1 cellular context compared by ENCODE assay signal in genomic region chr20:17968366-17969275, GRCh38.
TF ChIP-seq lines count a peak whose summit lies in the region.

A gene with protein sequence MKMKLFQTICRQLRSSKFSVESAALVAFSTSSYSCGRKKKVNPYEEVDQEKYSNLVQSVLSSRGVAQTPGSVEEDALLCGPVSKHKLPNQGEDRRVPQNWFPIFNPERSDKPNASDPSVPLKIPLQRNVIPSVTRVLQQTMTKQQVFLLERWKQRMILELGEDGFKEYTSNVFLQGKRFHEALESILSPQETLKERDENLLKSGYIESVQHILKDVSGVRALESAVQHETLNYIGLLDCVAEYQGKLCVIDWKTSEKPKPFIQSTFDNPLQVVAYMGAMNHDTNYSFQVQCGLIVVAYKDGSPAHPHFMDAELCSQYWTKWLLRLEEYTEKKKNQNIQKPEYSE (plus strand): TSS chr20:17969018. CDS start chr20:17969860, 842 bp downstream.
Gene SNX5 (minus strand): TSS chr20:17968794. CDS start chr20:17968425, 369 bp downstream.

TF ChIP-seq in HEK293, 187 proteins besides CTCF, POLR2A, EP300 and RAD21 (continued from another document and continues in another):
- TF ChIP-seq ZNF10 (tag by site-specific recombination; IDR thresholded peaks at IDR 0.05) (no peak), SCRT1 (tag by site-specific recombination; IDR thresholded peaks at IDR 0.05; ENCODE audit: borderline replicate concordance) (no peak), ZNF629 (tag by site-specific recombination; IDR thresholded peaks at IDR 0.05) (peak; percentile 81; the same call in 1 of the 2 replicates), ZNF747 (tag by site-specific recombination; IDR thresholded peaks at IDR 0.05) (no peak), TRIM28 (IDR thresholded peaks at IDR 0.05; ENCODE audit: borderline replicate concordance, low read length) (peak; percentile 91), EGR2 (tag by site-specific recombination; IDR thresholded peaks at IDR 0.05; ENCODE audit: low read depth) (0 out of 2 replicates have a peak, but pooled peaks have one; percentile 10), ZNF501 (tag by site-specific recombination; IDR thresholded peaks at IDR 0.05) (0 out of 2 replicates have a peak, but pooled peaks have one; percentile 10), KLF8 (tag by site-specific recombination; IDR thresholded peaks at IDR 0.05) (peak; percentile 80), ZNF239 (tag by site-specific recombination; IDR thresholded peaks at IDR 0.05) (no peak), GFI1B (tag by site-specific recombination; IDR thresholded peaks at IDR 0.05) (no peak), ZNF23 (tag by site-specific recombination; IDR thresholded peaks at IDR 0.05; ENCODE audit: borderline replicate concordance) (no peak), ZXDB (tag by site-specific recombination; IDR thresholded peaks at IDR 0.05) (peak; percentile 97), ZNF48 (tag by site-specific recombination; IDR thresholded peaks at IDR 0.05) (no peak), GLIS2 (tag by site-specific recombination; IDR thresholded peaks at IDR 0.05) (peak; percentile 75), ZFP69B (tag by site-specific recombination; IDR thresholded peaks at IDR 0.05) (peak; percentile 35; the same call in 1 of the 2 replicates), GLIS1 (tag by site-specific recombination; IDR thresholded peaks at IDR 0.05) (peak; percentile 56; the same call in 1 of the 2 replicates), ZNF76 (tag by site-specific recombination; IDR thresholded peaks at IDR 0.05; ENCODE audit: borderline replicate concordance, low read depth) (peak; percentile 97), ZSCAN4 (tag by site-specific recombination; IDR thresholded peaks at IDR 0.05) (no peak), ZBTB11 (tag by site-specific recombination; conservative IDR thresholded peaks at IDR 0.05; ENCODE audit: low read depth) (peak; percentile 77), ZEB2 (tag by site-specific recombination; IDR thresholded peaks at IDR 0.05) (peak; percentile 90), PBX3 (CRISPR knock-in tag; IDR thresholded peaks at IDR 0.05) (peak; percentile 40; the same call in 1 of the 2 replicates), ZNF24 (tag by site-specific recombination; IDR thresholded peaks at IDR 0.05) (peak; percentile 56; the same call in 1 of the 2 replicates), SCRT2 (tag by site-specific recombination; IDR thresholded peaks at IDR 0.05) (peak; percentile 47; the same call in 1 of the 2 replicates), ZBTB17 (tag by site-specific recombination; IDR thresholded peaks at IDR 0.05) (peak; percentile 76), PRDM1 (tag by site-specific recombination; IDR thresholded peaks at IDR 0.05) (peak; percentile 6; the same call in 1 of the 2 replicates), ZNF670 (tag by site-specific recombination; IDR thresholded peaks at IDR 0.05; ENCODE audit: low read depth) (no peak), ZNF112 (tag by site-specific recombination; IDR thresholded peaks at IDR 0.05) (no peak), ZNF391 (tag by site-specific recombination; IDR thresholded peaks at IDR 0.05; ENCODE audit: borderline replicate concordance, low read depth) (peak; percentile 39; the same call in 1 of the 2 replicates), ZBTB48 (tag by site-specific recombination; IDR thresholded peaks at IDR 0.05) (0 out of 2 replicates have a peak, but pooled peaks have one; percentile 22), ZNF302 (tag by site-specific recombination; IDR thresholded peaks at IDR 0.05; ENCODE audit: low read depth) (no peak), ZBTB8A (tag by site-specific recombination; IDR thresholded peaks at IDR 0.05) (peak; percentile 61), YY2 (tag by site-specific recombination; IDR thresholded peaks at IDR 0.05) (peak; percentile 92), SP2 (tag by site-specific recombination; IDR thresholded peaks at IDR 0.05) (peak; percentile 64), ZFHX2 (tag by site-specific recombination; conservative IDR thresholded peaks at IDR 0.05) (peak; percentile 56), FEZF1 (tag by site-specific recombination; IDR thresholded peaks at IDR 0.05) (no peak), ZNF548 (tag by site-specific recombination; IDR thresholded peaks at IDR 0.05) (no peak), ZNF394 (tag by site-specific recombination; IDR thresholded peaks at IDR 0.05; ENCODE audit: borderline replicate concordance) (peak; percentile 89)
- TF ChIP-seq, protein P1, sequence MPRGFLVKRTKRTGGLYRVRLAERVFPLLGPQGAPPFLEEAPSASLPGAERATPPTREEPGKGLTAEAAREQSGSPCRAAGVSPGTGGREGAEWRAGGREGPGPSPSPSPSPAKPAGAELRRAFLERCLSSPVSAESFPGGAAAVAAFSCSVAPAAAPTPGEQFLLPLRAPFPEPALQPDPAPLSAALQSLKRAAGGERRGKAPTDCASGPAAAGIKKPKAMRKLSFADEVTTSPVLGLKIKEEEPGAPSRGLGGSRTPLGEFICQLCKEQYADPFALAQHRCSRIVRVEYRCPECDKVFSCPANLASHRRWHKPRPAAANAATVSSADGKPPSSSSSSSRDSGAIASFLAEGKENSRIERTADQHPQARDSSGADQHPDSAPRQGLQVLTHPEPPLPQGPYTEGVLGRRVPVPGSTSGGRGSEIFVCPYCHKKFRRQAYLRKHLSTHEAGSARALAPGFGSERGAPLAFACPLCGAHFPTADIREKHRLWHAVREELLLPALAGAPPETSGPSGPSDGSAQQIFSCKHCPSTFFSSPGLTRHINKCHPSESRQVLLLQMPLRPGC (tag by site-specific recombination; IDR thresholded peaks at IDR 0.05) = peak; percentile 70
- TF ChIP-seq, protein P2, sequence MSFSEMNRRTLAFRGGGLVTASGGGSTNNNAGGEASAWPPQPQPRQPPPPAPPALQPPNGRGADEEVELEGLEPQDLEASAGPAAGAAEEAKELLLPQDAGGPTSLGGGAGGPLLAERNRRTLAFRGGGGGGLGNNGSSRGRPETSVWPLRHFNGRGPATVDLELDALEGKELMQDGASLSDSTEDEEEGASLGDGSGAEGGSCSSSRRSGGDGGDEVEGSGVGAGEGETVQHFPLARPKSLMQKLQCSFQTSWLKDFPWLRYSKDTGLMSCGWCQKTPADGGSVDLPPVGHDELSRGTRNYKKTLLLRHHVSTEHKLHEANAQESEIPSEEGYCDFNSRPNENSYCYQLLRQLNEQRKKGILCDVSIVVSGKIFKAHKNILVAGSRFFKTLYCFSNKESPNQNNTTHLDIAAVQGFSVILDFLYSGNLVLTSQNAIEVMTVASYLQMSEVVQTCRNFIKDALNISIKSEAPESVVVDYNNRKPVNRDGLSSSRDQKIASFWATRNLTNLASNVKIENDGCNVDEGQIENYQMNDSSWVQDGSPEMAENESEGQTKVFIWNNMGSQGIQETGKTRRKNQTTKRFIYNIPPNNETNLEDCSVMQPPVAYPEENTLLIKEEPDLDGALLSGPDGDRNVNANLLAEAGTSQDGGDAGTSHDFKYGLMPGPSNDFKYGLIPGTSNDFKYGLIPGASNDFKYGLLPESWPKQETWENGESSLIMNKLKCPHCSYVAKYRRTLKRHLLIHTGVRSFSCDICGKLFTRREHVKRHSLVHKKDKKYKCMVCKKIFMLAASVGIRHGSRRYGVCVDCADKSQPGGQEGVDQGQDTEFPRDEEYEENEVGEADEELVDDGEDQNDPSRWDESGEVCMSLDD (tag by site-specific recombination; IDR thresholded peaks at IDR 0.05) = no peak
- TF ChIP-seq, protein P3, sequence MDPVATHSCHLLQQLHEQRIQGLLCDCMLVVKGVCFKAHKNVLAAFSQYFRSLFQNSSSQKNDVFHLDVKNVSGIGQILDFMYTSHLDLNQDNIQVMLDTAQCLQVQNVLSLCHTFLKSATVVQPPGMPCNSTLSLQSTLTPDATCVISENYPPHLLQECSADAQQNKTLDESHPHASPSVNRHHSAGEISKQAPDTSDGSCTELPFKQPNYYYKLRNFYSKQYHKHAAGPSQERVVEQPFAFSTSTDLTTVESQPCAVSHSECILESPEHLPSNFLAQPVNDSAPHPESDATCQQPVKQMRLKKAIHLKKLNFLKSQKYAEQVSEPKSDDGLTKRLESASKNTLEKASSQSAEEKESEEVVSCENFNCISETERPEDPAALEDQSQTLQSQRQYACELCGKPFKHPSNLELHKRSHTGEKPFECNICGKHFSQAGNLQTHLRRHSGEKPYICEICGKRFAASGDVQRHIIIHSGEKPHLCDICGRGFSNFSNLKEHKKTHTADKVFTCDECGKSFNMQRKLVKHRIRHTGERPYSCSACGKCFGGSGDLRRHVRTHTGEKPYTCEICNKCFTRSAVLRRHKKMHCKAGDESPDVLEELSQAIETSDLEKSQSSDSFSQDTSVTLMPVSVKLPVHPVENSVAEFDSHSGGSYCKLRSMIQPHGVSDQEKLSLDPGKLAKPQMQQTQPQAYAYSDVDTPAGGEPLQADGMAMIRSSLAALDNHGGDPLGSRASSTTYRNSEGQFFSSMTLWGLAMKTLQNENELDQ (tag by site-specific recombination; IDR thresholded peaks at IDR 0.05; ENCODE audit: low read depth) = no peak
- TF ChIP-seq, protein P4, sequence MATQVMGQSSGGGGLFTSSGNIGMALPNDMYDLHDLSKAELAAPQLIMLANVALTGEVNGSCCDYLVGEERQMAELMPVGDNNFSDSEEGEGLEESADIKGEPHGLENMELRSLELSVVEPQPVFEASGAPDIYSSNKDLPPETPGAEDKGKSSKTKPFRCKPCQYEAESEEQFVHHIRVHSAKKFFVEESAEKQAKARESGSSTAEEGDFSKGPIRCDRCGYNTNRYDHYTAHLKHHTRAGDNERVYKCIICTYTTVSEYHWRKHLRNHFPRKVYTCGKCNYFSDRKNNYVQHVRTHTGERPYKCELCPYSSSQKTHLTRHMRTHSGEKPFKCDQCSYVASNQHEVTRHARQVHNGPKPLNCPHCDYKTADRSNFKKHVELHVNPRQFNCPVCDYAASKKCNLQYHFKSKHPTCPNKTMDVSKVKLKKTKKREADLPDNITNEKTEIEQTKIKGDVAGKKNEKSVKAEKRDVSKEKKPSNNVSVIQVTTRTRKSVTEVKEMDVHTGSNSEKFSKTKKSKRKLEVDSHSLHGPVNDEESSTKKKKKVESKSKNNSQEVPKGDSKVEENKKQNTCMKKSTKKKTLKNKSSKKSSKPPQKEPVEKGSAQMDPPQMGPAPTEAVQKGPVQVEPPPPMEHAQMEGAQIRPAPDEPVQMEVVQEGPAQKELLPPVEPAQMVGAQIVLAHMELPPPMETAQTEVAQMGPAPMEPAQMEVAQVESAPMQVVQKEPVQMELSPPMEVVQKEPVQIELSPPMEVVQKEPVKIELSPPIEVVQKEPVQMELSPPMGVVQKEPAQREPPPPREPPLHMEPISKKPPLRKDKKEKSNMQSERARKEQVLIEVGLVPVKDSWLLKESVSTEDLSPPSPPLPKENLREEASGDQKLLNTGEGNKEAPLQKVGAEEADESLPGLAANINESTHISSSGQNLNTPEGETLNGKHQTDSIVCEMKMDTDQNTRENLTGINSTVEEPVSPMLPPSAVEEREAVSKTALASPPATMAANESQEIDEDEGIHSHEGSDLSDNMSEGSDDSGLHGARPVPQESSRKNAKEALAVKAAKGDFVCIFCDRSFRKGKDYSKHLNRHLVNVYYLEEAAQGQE (tag by site-specific recombination; IDR thresholded peaks at IDR 0.05) = peak; percentile 40; the same call in 1 of the 2 replicates
- TF ChIP-seq, protein P5, sequence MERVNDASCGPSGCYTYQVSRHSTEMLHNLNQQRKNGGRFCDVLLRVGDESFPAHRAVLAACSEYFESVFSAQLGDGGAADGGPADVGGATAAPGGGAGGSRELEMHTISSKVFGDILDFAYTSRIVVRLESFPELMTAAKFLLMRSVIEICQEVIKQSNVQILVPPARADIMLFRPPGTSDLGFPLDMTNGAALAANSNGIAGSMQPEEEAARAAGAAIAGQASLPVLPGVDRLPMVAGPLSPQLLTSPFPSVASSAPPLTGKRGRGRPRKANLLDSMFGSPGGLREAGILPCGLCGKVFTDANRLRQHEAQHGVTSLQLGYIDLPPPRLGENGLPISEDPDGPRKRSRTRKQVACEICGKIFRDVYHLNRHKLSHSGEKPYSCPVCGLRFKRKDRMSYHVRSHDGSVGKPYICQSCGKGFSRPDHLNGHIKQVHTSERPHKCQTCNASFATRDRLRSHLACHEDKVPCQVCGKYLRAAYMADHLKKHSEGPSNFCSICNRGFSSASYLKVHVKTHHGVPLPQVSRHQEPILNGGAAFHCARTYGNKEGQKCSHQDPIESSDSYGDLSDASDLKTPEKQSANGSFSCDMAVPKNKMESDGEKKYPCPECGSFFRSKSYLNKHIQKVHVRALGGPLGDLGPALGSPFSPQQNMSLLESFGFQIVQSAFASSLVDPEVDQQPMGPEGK (tag by site-specific recombination; IDR thresholded peaks at IDR 0.05) = peak; percentile 33; the same call in 1 of the 2 replicates
